ENCODE assay signal across 10 cellular contexts in genomic region chr14:50039734-50040400, GRCh38.
DNase-seq lines count a peak whose midpoint lies in the region; ATAC-seq, FAIRE-seq and TF ChIP-seq lines count a peak whose summit lies in the region.
"Had no signal": no experiment of that assay in that cellular context is flagged by ENCODE, and none has a peak within 500 bp of the region (broad histone marks: within the 10 kb centered on the region; RNA-seq: fewer than 3 reads in every experiment).

No MANE protein-coding gene starts in this region.

- no peaks in the 10 kb centered on the region for H3K36me3 ChIP-seq in PC-9 (ENCODE audit: low read depth)
- H3K36me3 ChIP-seq in skeletal muscle satellite cell (ENCODE audit: insufficient read depth, low read length) = no peaks in the 10 kb centered on the region
- no peaks in the 10 kb centered on the region for H3K36me3 ChIP-seq in tibial nerve
- H3K36me3 ChIP-seq: HAP-1 had no signal

- H3K9me2 ChIP-seq in PC-9 (ENCODE audit: insufficient read depth) = no peaks in the 10 kb centered on the region

- H3K4me1 ChIP-seq in PC-9 (replicated peaks; ENCODE audit: insufficient read depth) (peaks cover 82% of the 10 kb centered on the region), skeletal muscle satellite cell (ENCODE audit: control insufficient read depth, insufficient read depth, low read length) (peaks cover 46% of the 10 kb centered on the region), tibial nerve (peaks cover 0 to 40% (median 14%) of the 10 kb centered on the region in 4 donors)

- H4K20me1 ChIP-seq in PC-9 (ENCODE audit: insufficient read depth) = no peaks in the 10 kb centered on the region

- peaks cover 4% of the 10 kb centered on the region; the same call in 1 of the 2 replicates for H3K79me2 ChIP-seq in PC-9 (ENCODE audit: low read depth)

- peaks cover 55% of the 10 kb centered on the region for H3F3A ChIP-seq in PC-9 (ENCODE audit: insufficient read depth, low read depth)

- TF ChIP-seq POLR2A in GM12891 (IDR thresholded peaks at IDR 0.05; ENCODE audit: low read depth, low read length) (no peak), tibial nerve (IDR thresholded peaks at IDR 0.05) (no peak)

- H3K27me3 ChIP-seq in PC-9 (ENCODE audit: insufficient read depth, low read depth) (no peaks in the 10 kb centered on the region), skeletal muscle satellite cell (ENCODE audit: control insufficient read depth, insufficient read depth, low read length) (no peaks in the 10 kb centered on the region), tibial nerve (no peaks in the 10 kb centered on the region)

- peak overlapping the region; percentile 54 for H3K9ac ChIP-seq in skeletal muscle satellite cell (ENCODE audit: low read depth, low read length)

- no peak for TF ChIP-seq EP300 in tibial nerve (IDR thresholded peaks at IDR 0.05)

- no peaks in the 10 kb centered on the region for H3K9me3 ChIP-seq in PC-9 (ENCODE audit: insufficient read depth, low read depth)
- no peaks in the 10 kb centered on the region for H3K9me3 ChIP-seq in skeletal muscle satellite cell (replicated peaks; ENCODE audit: low read length)
- H3K9me3 ChIP-seq in tibial nerve = no peaks in the 10 kb centered on the region

- FAIRE-seq in GM12891 (lab: Jason Lieb, UNC) = peak; percentile 9
- FAIRE-seq: islet of Langerhans had no signal

- POLR2A ChIA-PET in PC-9 (lab: Charles Lee; ENCODE audit: unreplicated experiment) = interaction anchor here (0.5 kb wide), 1 partner anchor 65 kb away, joined by 7 read pairs; no protein-coding TSS in a partner anchor

- 90 to 97% methylated on average over 9 of the region's 9 CpGs for WGBS in tibial nerve, 2 donors

- TSS peak; percentile 88 for BruUV-seq in PC-9 (replicated peaks; lab: Mats Ljungman, UMichigan)

- CTCF ChIA-PET in PC-9 (lab: Charles Lee) = interaction anchor here (0.9 kb wide), 1 partner anchor 38 kb away, joined by 4 read pairs; no protein-coding TSS in a partner anchor

- DNase-seq in GM12891 (ENCODE audit: insufficient read length, low spot score) (no peak), PC-9 (peak; percentile 83 to 86), epithelial cell of prostate (ENCODE audit: low read depth, low spot score) (no peak), HPDE6-E6E7 (ENCODE audit: extremely low spot score) (no peak), SHP77 treated with DMSO at 0.1 percent for 48 hours (lab: John Stamatoyannopoulos, UW) (no peak), tibial nerve (ENCODE audit: low spot score in 2 of 2) (no peak)

- no peak for TF ChIP-seq CTCF in PC-9 (conservative IDR thresholded peaks at IDR 0.05)
- TF ChIP-seq CTCF in tibial nerve (IDR thresholded peaks at IDR 0.05) = no peak

- ATAC-seq in GM18909 (IDR thresholded peaks at IDR 0.05; ENCODE audit: poor library complexity, unreplicated experiment) = no peak

- peak overlapping the region; percentile 51; the same call in 1 of the 2 replicates for H3K4me3 ChIP-seq in PC-9
- H3K4me3 ChIP-seq in skeletal muscle satellite cell (ENCODE audit: low read length) = peak overlapping the region; percentile 1
- H3K4me3 ChIP-seq in tibial nerve = no peak overlapping the region
- H3K4me3 ChIP-seq: HAP-1 had no signal

- intact Hi-C loops in PC-9 (cut with micrococcal nuclease; ENCODE audit: unreplicated experiment) = loop anchor here (1.0 to 2.0 kb wide), 5 partner anchors 22 to 65 kb away; no protein-coding TSS in a partner anchor

- H3K27ac ChIP-seq in PC-9 (peak overlapping the region; percentile 98), epithelial cell of prostate (peak overlapping the region; percentile 89), tibial nerve (peak overlapping the region in 2 of 4 donors; percentile 45 to 67)

- no peak overlapping the region for H2AFZ ChIP-seq in PC-9

- H3K4me2 ChIP-seq in PC-9 = peak overlapping the region; percentile 81
- peak overlapping the region; percentile 49 for H3K4me2 ChIP-seq in skeletal muscle satellite cell (ENCODE audit: low read length)

TF ChIP-seq in GM12891, 5 proteins besides CTCF, POLR2A, EP300 and RAD21:
- no peak for TF ChIP-seq POLR2AphosphoS5 (IDR thresholded peaks at IDR 0.05; ENCODE audit: low read depth, low read length)
- TF ChIP-seq PAX5 (IDR thresholded peaks at IDR 0.05; ENCODE audit: insufficient read depth, low read length, severe bottlenecking) = no peak
- TF ChIP-seq SPI1 (IDR thresholded peaks at IDR 0.05; ENCODE audit: low read depth, low read length) = no peak
- 0 out of 2 replicates have a peak, but pooled peaks have one; percentile 6 for TF ChIP-seq POU2F2 (IDR thresholded peaks at IDR 0.05; ENCODE audit: low read depth, low read length)

Comparison
In these comparisons a context has a peak if more than half of its experiments do, and no peak if none do; other contexts are left out.
1. DNase-seq: peak in PC-9 (2 of 2); none in GM12891 (single experiment), epithelial cell of prostate (single experiment), HPDE6-E6E7 (single experiment), SHP77 treated with DMSO at 0.1 percent for 48 hours (single experiment) and tibial nerve (0 of 2).
2. H3K4me3 ChIP-seq: peak in PC-9 (single experiment) and skeletal muscle satellite cell (single experiment); none in tibial nerve (0 of 4).